In genomic region chr16:24010440-24011089, GRCh38 we compare ENCODE assay signal across 8 cellular contexts.
DNase-seq lines count a peak whose midpoint lies in the region; ATAC-seq and TF ChIP-seq lines count a peak whose summit lies in the region.

No MANE protein-coding gene starts in this region.

- intact Hi-C loops in OCI-LY7 (cut with micrococcal nuclease; ENCODE audit: unreplicated experiment), result loop anchor here (1.0 to 5.0 kb wide), 4 partner anchors 133 to 207 kb away; no protein-coding TSS in a partner anchor

- BruUV-seq in OCI-LY7 (replicated peaks; lab: Mats Ljungman, UMichigan), result no TSS peak

- POLR2A ChIA-PET in OCI-LY7 (lab: Charles Lee), result interaction anchor here (0.6 to 1.5 kb wide), 6 partner anchors 149 to 396 kb away, joined by 3 to 5 read pairs (median 3); no protein-coding TSS in a partner anchor

- ATAC-seq in stimulated activated naive CD8-positive, alpha-beta T cell treated with anti-CD3 and anti-CD28 coated beads, Interleukin-15, amount 100 ng/mL, for 72 hours, result peak; percentile 39
- ATAC-seq in GM21737 (IDR thresholded peaks at IDR 0.05; ENCODE audit: unreplicated experiment), result no peak

- CTCF ChIA-PET in OCI-LY7 (lab: Charles Lee; ENCODE audit: unreplicated experiment), result interaction anchor here (0.6 to 1.5 kb wide), 4 partner anchors 130 to 207 kb away, joined by 4 to 11 read pairs (median 6); no protein-coding TSS in a partner anchor

- H3K36me3 ChIP-seq in OCI-LY7 (ENCODE audit: insufficient read depth, low read length), result no peaks in the 10 kb centered on the region
- H3K36me3 ChIP-seq in neural progenitor cell, result no peaks in the 10 kb centered on the region

- H3K4me1 ChIP-seq in OCI-LY7 (ENCODE audit: insufficient read depth, low read length, poor library complexity, severe bottlenecking), result peaks cover 58% of the 10 kb centered on the region
- H3K4me1 ChIP-seq in neural progenitor cell, result no peaks in the 10 kb centered on the region

- no peak overlapping the region for H3K27ac Mint-ChIP-seq in activated T-cell treated with anti-CD3 and anti-CD28 coated beads, Interleukin-2, amount 50 U/mL, for 24 hours
- peak overlapping the region; percentile 66 for H3K27ac Mint-ChIP-seq in neural progenitor cell
- no peak overlapping the region for H3K27ac Mint-ChIP-seq in stimulated activated naive CD8-positive, alpha-beta T cell treated with anti-CD3 and anti-CD28 coated beads, Interleukin-15, amount 100 ng/mL, for 72 hours

- H3K27ac ChIP-seq in OCI-LY7 (ENCODE audit: low read depth, low read length, poor library complexity, severe bottlenecking) (no peak overlapping the region), neural progenitor cell (no peak overlapping the region)

- H3K9me3 ChIP-seq in OCI-LY7 (ENCODE audit: low read length) (no peaks in the 10 kb centered on the region), neural progenitor cell (ENCODE audit: low read depth) (no peaks in the 10 kb centered on the region)

- H3K27me3 ChIP-seq in neural progenitor cell, result no peaks in the 10 kb centered on the region

- H3K4me3 Mint-ChIP-seq in activated T-cell treated with anti-CD3 and anti-CD28 coated beads, Interleukin-2, amount 50 U/mL, for 24 hours, result no peak overlapping the region
- no peak overlapping the region for H3K4me3 Mint-ChIP-seq in neural progenitor cell
- no peak overlapping the region for H3K4me3 Mint-ChIP-seq in stimulated activated naive CD8-positive, alpha-beta T cell treated with anti-CD3 and anti-CD28 coated beads, Interleukin-15, amount 100 ng/mL, for 72 hours

- no peaks in the 10 kb centered on the region for H3F3A ChIP-seq in neural progenitor cell (ENCODE audit: low read depth)

- H3K4me3 ChIP-seq in OCI-LY7 (ENCODE audit: low read depth, low read length, poor library complexity, severe bottlenecking) (no peak overlapping the region), fibroblast of mammary gland (ENCODE audit: control insufficient read depth, low read depth, low read length) (no peak overlapping the region), neural progenitor cell (no peak overlapping the region)

- peaks cover 57% of the 10 kb centered on the region for H3K4me1 Mint-ChIP-seq in activated T-cell treated with anti-CD3 and anti-CD28 coated beads, Interleukin-2, amount 50 U/mL, for 24 hours (ENCODE audit: low read depth)
- H3K4me1 Mint-ChIP-seq in neural progenitor cell, result peaks cover 4% of the 10 kb centered on the region
- H3K4me1 Mint-ChIP-seq in stimulated activated naive CD8-positive, alpha-beta T cell treated with anti-CD3 and anti-CD28 coated beads, Interleukin-15, amount 100 ng/mL, for 72 hours, result peaks cover 64% of the 10 kb centered on the region

- H3K9me2 ChIP-seq in OCI-LY7 (ENCODE audit: insufficient read depth, low read length), result no peaks in the 10 kb centered on the region

- H4K20me1 ChIP-seq in OCI-LY7 (ENCODE audit: insufficient read depth, low read length) (no peaks in the 10 kb centered on the region), neural progenitor cell (ENCODE audit: low read depth) (no peaks in the 10 kb centered on the region)

- peak; percentile 27 for DNase-seq in DMS 273 treated with DMSO at 0.1 percent for 48 hours (lab: John Stamatoyannopoulos, UW)
- peak; percentile 68 for DNase-seq in HT-29 (ENCODE audit: low spot score)
- peak; percentile 91 for DNase-seq in OCI-LY7 (ENCODE audit: low spot score)
- peak; percentile 80 for DNase-seq in activated T-cell treated with anti-CD3 and anti-CD28 coated beads, Interleukin-2, amount 50 U/mL, for 24 hours
- peak; percentile 67 for DNase-seq in fibroblast of mammary gland (ENCODE audit: low read depth)
- DNase-seq in neural progenitor cell (ENCODE audit: low spot score), result peak; percentile 92
- peak; percentile 64 to 74 for DNase-seq in stimulated activated naive CD8-positive, alpha-beta T cell treated with anti-CD3 and anti-CD28 coated beads, Interleukin-15, amount 100 ng/mL, for 72 hours

- TF ChIP-seq CTCF in OCI-LY7 (conservative IDR thresholded peaks at IDR 0.05; ENCODE audit: low read length), result peak; percentile 96
- TF ChIP-seq CTCF in fibroblast of mammary gland (conservative IDR thresholded peaks at IDR 0.05; ENCODE audit: control insufficient read depth, insufficient read depth, low read depth, low read length), result peak; percentile 70
- TF ChIP-seq CTCF in neural progenitor cell (IDR thresholded peaks at IDR 0.05), result peak; percentile 85

- no peak overlapping the region for H3K9ac ChIP-seq in neural progenitor cell

- peak overlapping the region; percentile 25 for H3K4me2 ChIP-seq in OCI-LY7 (ENCODE audit: low read length)
- no peak overlapping the region for H3K4me2 ChIP-seq in neural progenitor cell

- H2AFZ ChIP-seq in OCI-LY7 (ENCODE audit: low read length) (no peak overlapping the region), neural progenitor cell (replicated peaks) (peak overlapping the region; percentile 71)

- H3K27me3 Mint-ChIP-seq in activated T-cell treated with anti-CD3 and anti-CD28 coated beads, Interleukin-2, amount 50 U/mL, for 24 hours, result no peaks in the 10 kb centered on the region
- H3K27me3 Mint-ChIP-seq in neural progenitor cell (ENCODE audit: insufficient read depth, low read depth), result no peaks in the 10 kb centered on the region
- no peaks in the 10 kb centered on the region for H3K27me3 Mint-ChIP-seq in stimulated activated naive CD8-positive, alpha-beta T cell treated with anti-CD3 and anti-CD28 coated beads, Interleukin-15, amount 100 ng/mL, for 72 hours

- no peaks in the 10 kb centered on the region for H3K79me2 ChIP-seq in OCI-LY7 (ENCODE audit: insufficient read depth, low read depth, low read length)
- H3K79me2 ChIP-seq in neural progenitor cell (ENCODE audit: low read depth), result no peaks in the 10 kb centered on the region

- peaks cover 8% of the 10 kb centered on the region for H3K36me3 Mint-ChIP-seq in activated T-cell treated with anti-CD3 and anti-CD28 coated beads, Interleukin-2, amount 50 U/mL, for 24 hours (ENCODE audit: low read depth)
- H3K36me3 Mint-ChIP-seq in neural progenitor cell, result no peaks in the 10 kb centered on the region

- H3K9me3 Mint-ChIP-seq in activated T-cell treated with anti-CD3 and anti-CD28 coated beads, Interleukin-2, amount 50 U/mL, for 24 hours, result no peaks in the 10 kb centered on the region
- no peaks in the 10 kb centered on the region for H3K9me3 Mint-ChIP-seq in neural progenitor cell
- H3K9me3 Mint-ChIP-seq in stimulated activated naive CD8-positive, alpha-beta T cell treated with anti-CD3 and anti-CD28 coated beads, Interleukin-15, amount 100 ng/mL, for 72 hours, result no peaks in the 10 kb centered on the region

Comparison
In these comparisons a context has a peak if more than half of its experiments do, and no peak if none do; other contexts are left out.
1. DNase-seq: peak in every context shown above with its lines; median percentile 92 in neural progenitor cell; 91 in OCI-LY7; 80 in activated T-cell treated with anti-CD3 and anti-CD28 coated beads, Interleukin-2, amount 50 U/mL, for 24 hours; 69 in stimulated activated naive CD8-positive, alpha-beta T cell treated with anti-CD3 and anti-CD28 coated beads, Interleukin-15, amount 100 ng/mL, for 72 hours; 68 in HT-29; 67 in fibroblast of mammary gland; 27 in DMS 273 treated with DMSO at 0.1 percent for 48 hours.